19 cellular contexts compared by ENCODE assay signal in genomic region chr2:191983186-191983585, GRCh38.
DNase-seq lines count a peak whose midpoint lies in the region; ATAC-seq and TF ChIP-seq lines count a peak whose summit lies in the region.
"Had no signal": no experiment of that assay in that cellular context is flagged by ENCODE, and none has a peak within 500 bp of the region (broad histone marks: within the 10 kb centered on the region; RNA-seq: fewer than 3 reads in every experiment).

No MANE protein-coding gene starts in this region.

- H3K4me3 ChIP-seq in tibial nerve = no peak overlapping the region

- no peak for TF ChIP-seq POLR2A in tibial nerve (IDR thresholded peaks at IDR 0.05)

- peak; percentile 62 to 66 for DNase-seq in SHP77 (lab: John Stamatoyannopoulos, UW)
- no peak for DNase-seq in SHP77 treated with DMSO at 0.1 percent for 48 hours (lab: John Stamatoyannopoulos, UW)
- peak; percentile 32 for DNase-seq in NCI-H748 treated with DMSO at 0.1 percent for 48 hours (lab: John Stamatoyannopoulos, UW)
- DNase-seq in foreskin keratinocyte = peak; percentile 24 to 63
- DNase-seq in tibial nerve (ENCODE audit: low spot score in 2 of 2) = no peak
- no peak for DNase-seq in activated T-cell treated with anti-CD3 and anti-CD28 coated beads, Interleukin-2, amount 50 U/mL, for 48 hours
- no peak for DNase-seq in WTC11 (ENCODE audit: low spot score)
- DNase-seq: Caco-2; DMS79 treated with DMSO at 0.1 percent for 48 hours; GF-D8; HFFc6; MM.1S; NCI-H1105 treated with DMSO at 0.1 percent for 48 hours; NCI-H2081 treated with DMSO at 0.1 percent for 48 hours; NK-92 treated with Interleukin-12 subunit alpha and Interleukin-12 subunit beta, amount 100 ng/mL, for 24 hours; SK-N-SH; T-helper 1 cell had no signal

- no peaks in the 10 kb centered on the region for H3K4me1 ChIP-seq in foreskin keratinocyte
- no peaks in the 10 kb centered on the region for H3K4me1 ChIP-seq in tibial nerve
- H3K4me1 ChIP-seq: Caco-2 had no signal

- no peaks in the 10 kb centered on the region for H3K9me3 Mint-ChIP-seq in WTC11
- H3K9me3 Mint-ChIP-seq: HFFc6 had no signal

- TF ChIP-seq EP300 in tibial nerve (IDR thresholded peaks at IDR 0.05) = no peak

- CTCF ChIA-PET in WTC11 (lab: Charles Lee) = no interaction called here

- no peaks in the 10 kb centered on the region for H3K9me3 ChIP-seq in tibial nerve
- H3K9me3 ChIP-seq: Caco-2, SK-N-SH had no signal

- H3K27me3 ChIP-seq in foreskin keratinocyte = no peaks in the 10 kb centered on the region
- no peaks in the 10 kb centered on the region for H3K27me3 ChIP-seq in tibial nerve

- H3K27ac ChIP-seq in foreskin keratinocyte (no peak overlapping the region), tibial nerve (no peak overlapping the region)
- H3K27ac ChIP-seq: C4-2B had no signal

- H3K27ac Mint-ChIP-seq in WTC11 = no peak overlapping the region
- H3K27ac Mint-ChIP-seq: HFFc6 had no signal

- peaks cover 33% of the 10 kb centered on the region for H3K4me1 Mint-ChIP-seq in WTC11

- H3K27me3 Mint-ChIP-seq in WTC11 (ENCODE audit: low read depth) = no peaks in the 10 kb centered on the region

- ATAC-seq in foreskin keratinocyte (peak; percentile 50), HG03196 (IDR thresholded peaks at IDR 0.05; ENCODE audit: unreplicated experiment) (no peak), WTC11 (no peak)

- H3K36me3 ChIP-seq in tibial nerve = no peaks in the 10 kb centered on the region

- H3K4me3 Mint-ChIP-seq in WTC11 = no peak overlapping the region
- H3K4me3 Mint-ChIP-seq: HFFc6 had no signal

- TF ChIP-seq CTCF in foreskin keratinocyte (conservative IDR thresholded peaks at IDR 0.05) (no peak), tibial nerve (IDR thresholded peaks at IDR 0.05) (no peak), WTC11 (IDR thresholded peaks at IDR 0.05) (no peak)

- H3K36me3 Mint-ChIP-seq in WTC11 = no peaks in the 10 kb centered on the region

- POLR2A ChIA-PET in WTC11 (lab: Charles Lee) = no interaction called here

TF ChIP-seq in WTC11, 78 proteins besides CTCF, POLR2A, EP300 and RAD21:
- TF ChIP-seq RELA (CRISPR knock-in tag; IDR thresholded peaks at IDR 0.05; ENCODE audit: borderline replicate concordance) (no peak), ZNF317 (CRISPR knock-in tag; IDR thresholded peaks at IDR 0.05; ENCODE audit: borderline replicate concordance, low read depth) (no peak), ZNF423 (CRISPR knock-in tag; IDR thresholded peaks at IDR 0.05) (no peak), CDX4 (CRISPR knock-in tag; IDR thresholded peaks at IDR 0.05; ENCODE audit: borderline replicate concordance) (no peak), HMGA2 (CRISPR knock-in tag; IDR thresholded peaks at IDR 0.05) (no peak), ZNF219 (CRISPR knock-in tag; IDR thresholded peaks at IDR 0.05; ENCODE audit: borderline replicate concordance) (no peak), CBFB (CRISPR knock-in tag; IDR thresholded peaks at IDR 0.05; ENCODE audit: low read depth) (no peak), NFATC4 (CRISPR knock-in tag; IDR thresholded peaks at IDR 0.05) (no peak)

Comparison
In these comparisons a context has a peak if more than half of its experiments do, and no peak if none do; other contexts are left out.
1. DNase-seq: peak in SHP77 (2 of 2), NCI-H748 treated with DMSO at 0.1 percent for 48 hours (single experiment) and foreskin keratinocyte (2 of 2); none in SHP77 treated with DMSO at 0.1 percent for 48 hours (single experiment), tibial nerve (0 of 2), activated T-cell treated with anti-CD3 and anti-CD28 coated beads, Interleukin-2, amount 50 U/mL, for 48 hours (0 of 2) and WTC11 (single experiment).